In the genomic region with DNA sequence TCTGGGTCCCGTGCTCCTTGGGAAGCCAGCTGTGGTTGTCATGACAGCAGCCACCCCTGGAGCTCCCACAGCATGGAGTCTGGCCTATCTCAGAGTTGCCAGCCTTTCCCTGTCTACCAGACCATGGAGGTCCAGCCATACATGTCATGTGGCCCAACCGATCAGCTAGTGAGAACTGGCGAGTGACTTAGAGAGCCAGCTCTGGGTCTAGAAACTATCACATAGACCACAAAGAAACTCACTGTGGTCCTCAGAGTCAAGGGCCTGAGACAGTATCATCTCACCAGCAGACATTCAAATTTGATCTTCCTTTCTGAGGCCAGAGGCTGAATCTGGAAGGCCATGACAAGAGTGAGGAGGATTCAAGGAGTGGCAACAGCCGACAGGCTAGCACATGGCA, we compare ENCODE assay signal across 12 cellular contexts.
A peak's percentile ranks its signal among the peaks of the same experiment; 100 is the strongest.
DNase-seq lines count a peak whose midpoint lies in the region; ATAC-seq and TF ChIP-seq lines count a peak whose summit lies in the region.
"Had no signal": no experiment of that assay in that cellular context is flagged by ENCODE, and none has a peak within 500 bp of the region (broad histone marks: within the 10 kb centered on the region; RNA-seq: fewer than 3 reads in every experiment).

No MANE protein-coding gene starts in this region.

- H3K9me3 ChIP-seq in spleen, result no peaks in the 10 kb centered on the region

- no peak for TF ChIP-seq POLR2A in spleen (IDR thresholded peaks at IDR 0.05)

- intact Hi-C loops in spleen (cut with DNase I; ENCODE audit: low total_unique reads), result no loop called here

- TF ChIP-seq CTCF in spleen (IDR thresholded peaks at IDR 0.05 in 8 of 11, conservative IDR thresholded peaks at IDR 0.05 in 3 of 11), result no peak

- H3K36me3 ChIP-seq in spleen, result no peaks in the 10 kb centered on the region

- peaks cover 0 to 5% (median 0%) of the 10 kb centered on the region in 7 donors for H3K27me3 ChIP-seq in spleen (replicated peaks in 1 of 7)

- ATAC-seq in GM19023 (IDR thresholded peaks at IDR 0.05; ENCODE audit: unreplicated experiment) (peak; percentile 91), GM21529 (IDR thresholded peaks at IDR 0.05; ENCODE audit: unreplicated experiment) (peak; percentile 97), HG03060 (IDR thresholded peaks at IDR 0.05; ENCODE audit: low read depth, unreplicated experiment) (peak; percentile 81)
- ATAC-seq: CD8-positive, alpha-beta T cell had no signal

- H3K4me3 ChIP-seq in spleen, result no peak overlapping the region

- 84 to 96% (median 88%) methylated on average over 3 to 4 of the region's 4 CpGs for WGBS in spleen, 5 donors

- DNase-seq in SK-N-DZ (ENCODE audit: low spot score) (peak; percentile 27), mesenteric fat pad (ENCODE audit: low spot score) (no peak), HK-2 (ENCODE audit: unreplicated experiment) (no peak), spleen (no peak), iPS-NIHi11 (ENCODE audit: low spot score) (no peak)
- DNase-seq: activated CD8-positive, alpha-beta memory T cell treated with anti-CD3 and anti-CD28 coated beads, Interleukin-2, amount 50 U/mL, for 4 hours; CD8-positive, alpha-beta T cell; cortex of kidney; NCI-H446 had no signal

- no peaks in the 10 kb centered on the region for H3K4me1 ChIP-seq in spleen

- H3K27ac ChIP-seq in spleen, result no peak overlapping the region
